16 cellular contexts compared by ENCODE assay signal in genomic region chr18:8045890-8046289, GRCh38.
A peak's percentile ranks its signal among the peaks of the same experiment; 100 is the strongest.
DNase-seq lines count a peak whose midpoint lies in the region; ATAC-seq and TF ChIP-seq lines count a peak whose summit lies in the region.
"Had no signal": no experiment of that assay in that cellular context is flagged by ENCODE, and none has a peak within 500 bp of the region (broad histone marks: within the 10 kb centered on the region; RNA-seq: fewer than 3 reads in every experiment).

No MANE protein-coding gene starts in this region.

- no peaks in the 10 kb centered on the region for H3K27me3 Mint-ChIP-seq in central memory CD8-positive, alpha-beta T cell
- H3K27me3 Mint-ChIP-seq: naive thymus-derived CD8-positive, alpha-beta T cell had no signal

- peak; percentile 69 for ATAC-seq in central memory CD8-positive, alpha-beta T cell (replicated peaks; ENCODE audit: extremely low read depth, poor library complexity, severe bottlenecking)
- ATAC-seq in HG02763 (IDR thresholded peaks at IDR 0.05; ENCODE audit: unreplicated experiment): no peak
- ATAC-seq: naive thymus-derived CD8-positive, alpha-beta T cell had no signal

- no peak overlapping the region for H3K4me3 ChIP-seq in foreskin fibroblast (ENCODE audit: low read depth in 1 of 2, low read length in 2 of 2)
- H3K4me3 ChIP-seq: lung, transverse colon had no signal

- peak; percentile 2 to 24 for DNase-seq in activated CD4-positive, alpha-beta T cell treated with anti-CD3 and anti-CD28 coated beads for 24 hours (ENCODE audit: low read depth in 2 of 2)
- no peak for DNase-seq in activated CD4-positive, alpha-beta T cell treated with anti-CD3 and anti-CD28 coated beads, Interleukin-2, amount 50 U/mL, for 1 hour
- DNase-seq in T follicular helper cell (ENCODE audit: low read depth) (peak; percentile 22), foreskin fibroblast (no peak), 8988T (no peak)
- DNase-seq in central memory CD8-positive, alpha-beta T cell (ENCODE audit: low spot score in 2 of 2): no peak
- DNase-seq in stimulated activated CD4-positive, alpha-beta T cell treated with anti-CD3 and anti-CD28 coated beads, Interleukin-2, amount 100 ng/mL, for 48 hours: peak; percentile 3 to 24
- DNase-seq: anterior cingulate cortex; Kasumi-1; naive thymus-derived CD8-positive, alpha-beta T cell; NCI-H1417; NCI-H345; transverse colon had no signal

- no peak for TF ChIP-seq CTCF in foreskin fibroblast (IDR thresholded peaks at IDR 0.05; ENCODE audit: low read depth, low read length)

- H3K27ac Mint-ChIP-seq in central memory CD8-positive, alpha-beta T cell (ENCODE audit: low read depth): peak overlapping the region; percentile 49
- H3K27ac Mint-ChIP-seq: CD14-positive monocyte; naive thymus-derived CD8-positive, alpha-beta T cell had no signal

- H3K4me3 Mint-ChIP-seq in central memory CD8-positive, alpha-beta T cell: no peak overlapping the region
- H3K4me3 Mint-ChIP-seq: CD14-positive monocyte; naive thymus-derived CD8-positive, alpha-beta T cell had no signal

- no peaks in the 10 kb centered on the region for H3K36me3 Mint-ChIP-seq in central memory CD8-positive, alpha-beta T cell (ENCODE audit: insufficient read depth)
- H3K36me3 Mint-ChIP-seq: CD14-positive monocyte; naive thymus-derived CD8-positive, alpha-beta T cell had no signal

- no peaks in the 10 kb centered on the region for H3K9me3 Mint-ChIP-seq in central memory CD8-positive, alpha-beta T cell

- peaks cover 21% of the 10 kb centered on the region for H3K4me1 Mint-ChIP-seq in central memory CD8-positive, alpha-beta T cell
- H3K4me1 Mint-ChIP-seq: naive thymus-derived CD8-positive, alpha-beta T cell had no signal

Comparison
In these comparisons a context has a peak if more than half of its experiments do, and no peak if none do; other contexts are left out.
1. DNase-seq: peak in activated CD4-positive, alpha-beta T cell treated with anti-CD3 and anti-CD28 coated beads for 24 hours (2 of 2), T follicular helper cell (single experiment) and stimulated activated CD4-positive, alpha-beta T cell treated with anti-CD3 and anti-CD28 coated beads, Interleukin-2, amount 100 ng/mL, for 48 hours (2 of 2); none in activated CD4-positive, alpha-beta T cell treated with anti-CD3 and anti-CD28 coated beads, Interleukin-2, amount 50 U/mL, for 1 hour (single experiment), central memory CD8-positive, alpha-beta T cell (0 of 2), foreskin fibroblast (0 of 2) and 8988T (single experiment).